In the genomic region with DNA sequence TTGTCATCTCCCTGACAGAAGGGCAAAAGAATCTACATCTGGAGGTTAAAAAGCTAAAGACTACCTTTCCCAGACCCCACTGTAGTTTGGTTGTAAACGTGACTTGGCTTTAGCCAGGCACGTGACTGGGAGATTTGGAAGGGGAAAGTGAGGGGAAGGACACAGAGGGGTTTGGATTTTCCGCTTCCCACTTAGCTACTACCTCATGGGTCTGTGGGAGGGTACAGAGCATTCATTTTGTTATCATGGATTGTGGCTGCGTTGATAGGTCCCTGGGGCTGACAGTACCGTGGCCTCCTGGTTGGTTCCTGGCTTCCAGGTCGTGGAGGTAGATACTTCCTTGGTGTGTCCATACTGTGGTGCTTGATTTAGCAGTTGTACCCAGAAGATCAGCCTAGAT, we compare ENCODE assay signal across 13 cellular contexts. TPM values are rescaled to one million over a fixed set of nuclear protein-coding genes. Genes with fewer than 3 reads are reported as not detected.
A peak's percentile ranks its signal among the peaks of the same experiment; 100 is the strongest.
DNase-seq lines count a peak whose midpoint lies in the region; ATAC-seq and TF ChIP-seq lines count a peak whose summit lies in the region.
"Had no signal": no experiment of that assay in that cellular context is flagged by ENCODE, and none has a peak within 500 bp of the region (broad histone marks: within the 10 kb centered on the region; RNA-seq: fewer than 3 reads in every experiment).

No MANE protein-coding gene starts in this region.

- no peaks in the 10 kb centered on the region for H3K9me3 Mint-ChIP-seq in CD4-positive, alpha-beta T cell
- no peaks in the 10 kb centered on the region for H3K9me3 Mint-ChIP-seq in activated T-helper 17 cell treated with anti-CD3 and anti-CD28 coated beads, Interleukin-2, amount 50 U/mL, for 72 hours
- no peaks in the 10 kb centered on the region for H3K9me3 Mint-ChIP-seq in mesothelial cell of epicardium
- H3K9me3 Mint-ChIP-seq in CD4-positive, alpha-beta memory T cell = no peaks in the 10 kb centered on the region
- H3K9me3 Mint-ChIP-seq: IgD-negative memory B cell had no signal

- H3K4me3 ChIP-seq in HUES64 (ENCODE audit: low read length) (0 out of 2 replicates have a peak overlapping the region, but pooled peaks have one; percentile 3), upper lobe of left lung (no peak overlapping the region)
- no peak overlapping the region for H3K4me3 ChIP-seq in CD4-positive, alpha-beta memory T cell (ENCODE audit: low read length in 2 of 2)
- H3K4me3 ChIP-seq: SK-N-MC, suprapubic skin had no signal

- TF ChIP-seq EP300 in upper lobe of left lung (IDR thresholded peaks at IDR 0.05) = no peak

- H3K27me3 ChIP-seq in CD4-positive, alpha-beta T cell (ENCODE audit: control insufficient read depth, insufficient read depth, low read length) = no peaks in the 10 kb centered on the region
- peaks cover 5% of the 10 kb centered on the region; the same call in 1 of the 2 replicates for H3K27me3 ChIP-seq in HUES64 (ENCODE audit: insufficient read depth, low read length)
- no peaks in the 10 kb centered on the region for H3K27me3 ChIP-seq in upper lobe of left lung
- no peaks in the 10 kb centered on the region for H3K27me3 ChIP-seq in CD4-positive, alpha-beta memory T cell (ENCODE audit: insufficient read depth, low read length)
- H3K27me3 ChIP-seq: suprapubic skin had no signal

- no peak overlapping the region for H3K27ac Mint-ChIP-seq in CD4-positive, alpha-beta T cell
- no peak overlapping the region for H3K27ac Mint-ChIP-seq in activated T-helper 17 cell treated with anti-CD3 and anti-CD28 coated beads, Interleukin-2, amount 50 U/mL, for 72 hours
- H3K27ac Mint-ChIP-seq in mesothelial cell of epicardium = peak overlapping the region; percentile 2
- H3K27ac Mint-ChIP-seq in CD4-positive, alpha-beta memory T cell = peak overlapping the region in 1 of 7 donors; percentile 68
- H3K27ac Mint-ChIP-seq: IgD-negative memory B cell had no signal

- no peak overlapping the region for H3K9ac ChIP-seq in HUES64 (ENCODE audit: low read depth, low read length)

- H3K4me1 ChIP-seq in HUES64 (ENCODE audit: insufficient read depth, low read length) = peaks cover 35% of the 10 kb centered on the region
- peaks cover 11 to 34% (median 18%) of the 10 kb centered on the region in 4 donors for H3K4me1 ChIP-seq in upper lobe of left lung
- peaks cover 39% of the 10 kb centered on the region for H3K4me1 ChIP-seq in CD4-positive, alpha-beta memory T cell (ENCODE audit: insufficient read depth, low read length)

- POLR2A ChIA-PET in CD4-positive, alpha-beta T cell (lab: Charles Lee) = no interaction called here
- POLR2A ChIA-PET in CD4-positive, alpha-beta memory T cell (lab: Charles Lee; ENCODE audit: partially characterized antibody) = interaction anchor here (4.3 kb wide), 1 partner anchor 74 kb away, joined by 54 read pairs; the partner anchor contains the start of gene PRKAB2

- intact Hi-C loops in CD4-positive, alpha-beta T cell (cut with DNase I, micrococcal nuclease) = no loop called here
- intact Hi-C loops in CD4-positive, alpha-beta memory T cell (cut with micrococcal nuclease) = no loop called here

- WGBS in HUES64 = 85% methylated on average over 6 of the region's 6 CpGs
- 91 to 94% methylated on average over 6 of the region's 6 CpGs for WGBS in upper lobe of left lung, 2 donors

- no peak overlapping the region for H3K27ac ChIP-seq in CD4-positive, alpha-beta T cell (ENCODE audit: low read depth, low read length)
- H3K27ac ChIP-seq in HUES64 (ENCODE audit: low read depth, low read length) (no peak overlapping the region), upper lobe of left lung (peak overlapping the region in 1 of 4 donors; percentile 2)
- H3K27ac ChIP-seq in CD4-positive, alpha-beta memory T cell (ENCODE audit: low read depth, low read length) = no peak overlapping the region
- H3K27ac ChIP-seq: SK-N-MC, suprapubic skin had no signal

- peak overlapping the region; percentile 15 for H3K4me3 Mint-ChIP-seq in CD4-positive, alpha-beta T cell
- peak overlapping the region; percentile 92 for H3K4me3 Mint-ChIP-seq in activated T-helper 17 cell treated with anti-CD3 and anti-CD28 coated beads, Interleukin-2, amount 50 U/mL, for 72 hours
- H3K4me3 Mint-ChIP-seq in mesothelial cell of epicardium = no peak overlapping the region
- peak overlapping the region in 2 of 8 donors; percentile 28 to 31 for H3K4me3 Mint-ChIP-seq in CD4-positive, alpha-beta memory T cell

- no peak for TF ChIP-seq CTCF in CD4-positive, alpha-beta T cell (IDR thresholded peaks at IDR 0.05)
- no peak for TF ChIP-seq CTCF in mesothelial cell of epicardium (IDR thresholded peaks at IDR 0.05; ENCODE audit: unreplicated experiment)
- no peak for TF ChIP-seq CTCF in upper lobe of left lung (IDR thresholded peaks at IDR 0.05)

- H3K36me3 ChIP-seq in HUES64 (ENCODE audit: insufficient read depth, low read length) (no peaks in the 10 kb centered on the region), upper lobe of left lung (no peaks in the 10 kb centered on the region)
- H3K36me3 ChIP-seq in CD4-positive, alpha-beta memory T cell (ENCODE audit: insufficient read depth, low read length) = no peaks in the 10 kb centered on the region
- H3K36me3 ChIP-seq: suprapubic skin had no signal

- DNase-seq in CD4-positive, alpha-beta T cell = no peak
- DNase-seq in mesothelial cell of epicardium (ENCODE audit: low spot score in 2 of 2, unreplicated experiment in 2 of 2) (no peak), NCI-H146 (lab: John Stamatoyannopoulos, UW) (no peak), upper lobe of left lung (no peak)
- DNase-seq in CD4-positive, alpha-beta memory T cell = no peak
- DNase-seq: NCI-H1092; stimulated activated CD4-positive, alpha-beta T cell treated with anti-CD3 and anti-CD28 coated beads, Interleukin-2, amount 100 ng/mL, for 24 hours had no signal

- H3K4me1 Mint-ChIP-seq in CD4-positive, alpha-beta T cell (ENCODE audit: low read depth) = peaks cover 66% of the 10 kb centered on the region
- peaks cover 30% of the 10 kb centered on the region for H3K4me1 Mint-ChIP-seq in activated T-helper 17 cell treated with anti-CD3 and anti-CD28 coated beads, Interleukin-2, amount 50 U/mL, for 72 hours
- peaks cover 48% of the 10 kb centered on the region for H3K4me1 Mint-ChIP-seq in mesothelial cell of epicardium
- peaks cover 40 to 66% (median 44%) of the 10 kb centered on the region in 4 donors for H3K4me1 Mint-ChIP-seq in CD4-positive, alpha-beta memory T cell

- peaks cover 4% of the 10 kb centered on the region for H3K36me3 Mint-ChIP-seq in CD4-positive, alpha-beta T cell (ENCODE audit: low read depth)
- peaks cover 15% of the 10 kb centered on the region for H3K36me3 Mint-ChIP-seq in activated T-helper 17 cell treated with anti-CD3 and anti-CD28 coated beads, Interleukin-2, amount 50 U/mL, for 72 hours (ENCODE audit: low read depth)
- no peaks in the 10 kb centered on the region for H3K36me3 Mint-ChIP-seq in mesothelial cell of epicardium
- peaks cover 0 to 4% of the 10 kb centered on the region in 2 donors for H3K36me3 Mint-ChIP-seq in CD4-positive, alpha-beta memory T cell

- CTCF ChIA-PET in CD4-positive, alpha-beta T cell (lab: Charles Lee) = no interaction called here
- CTCF ChIA-PET in CD4-positive, alpha-beta memory T cell (lab: Charles Lee; ENCODE audit: partially characterized antibody) = no interaction called here

- no peaks in the 10 kb centered on the region for H3K27me3 Mint-ChIP-seq in CD4-positive, alpha-beta T cell
- no peaks in the 10 kb centered on the region for H3K27me3 Mint-ChIP-seq in activated T-helper 17 cell treated with anti-CD3 and anti-CD28 coated beads, Interleukin-2, amount 50 U/mL, for 72 hours
- no peaks in the 10 kb centered on the region for H3K27me3 Mint-ChIP-seq in mesothelial cell of epicardium (ENCODE audit: low read depth)
- no peaks in the 10 kb centered on the region for H3K27me3 Mint-ChIP-seq in CD4-positive, alpha-beta memory T cell
- H3K27me3 Mint-ChIP-seq: IgD-negative memory B cell had no signal

- no peaks in the 10 kb centered on the region for H3K9me3 ChIP-seq in CD4-positive, alpha-beta T cell (ENCODE audit: control insufficient read depth, low read length)
- H3K9me3 ChIP-seq in HUES64 (ENCODE audit: insufficient read depth, low read depth, low read length) = no peaks in the 10 kb centered on the region
- no peaks in the 10 kb centered on the region for H3K9me3 ChIP-seq in upper lobe of left lung
- H3K9me3 ChIP-seq in CD4-positive, alpha-beta memory T cell (ENCODE audit: control insufficient read depth in 1 of 2, low read length in 2 of 2) = no peaks in the 10 kb centered on the region
- H3K9me3 ChIP-seq: suprapubic skin had no signal

- ATAC-seq in CD4-positive, alpha-beta T cell (ENCODE audit: poor library complexity) = no peak
- no peak for ATAC-seq in activated T-helper 17 cell treated with anti-CD3 and anti-CD28 coated beads, Interleukin-2, amount 50 U/mL, for 72 hours (replicated peaks)
- ATAC-seq in GM21360 (IDR thresholded peaks at IDR 0.05; ENCODE audit: unreplicated experiment) (no peak), upper lobe of left lung (ENCODE audit: low FRiP score in 2 of 2) (no peak)

- TF ChIP-seq POLR2A in upper lobe of left lung (IDR thresholded peaks at IDR 0.05) = no peak

RNA-seq across cellular contexts. Expression of gene CHD1L, which starts 2.6 kb away (rescaled TPM):
- total RNA-seq in CD4-positive, alpha-beta T cell = 10 to 100 TPM; 22.0 to 22.8 TPM
- 41.2 TPM for polyA plus RNA-seq in HUES64 (2013, experiment 1 of 2)
- polyA plus RNA-seq in HUES64 (2013, experiment 2 of 2) = 48.3 TPM
- 10 to 100 TPM; 56.6 to 76.1 TPM for total RNA-seq in activated T-helper 17 cell treated with anti-CD3 and anti-CD28 coated beads, Interleukin-2, amount 50 U/mL, for 72 hours
- 66.5 to 67.5 TPM (median 67.4 TPM) in 3 replicates for total RNA-seq in mesothelial cell of epicardium
- total RNA-seq in upper lobe of left lung = 10 to 100 TPM; 24.8 to 48.6 (median 34.6) TPM
- 10 to 100 TPM; 29.5 to 31.6 TPM for total RNA-seq in CD4-positive, alpha-beta memory T cell
- 10 to 100 TPM; 17.1 to 18.8 TPM for polyA plus RNA-seq in CD4-positive, alpha-beta memory T cell

RNA-seq across cellular contexts. Expression of gene FMO5, which starts 20.0 kb away (rescaled TPM):
- under 1 TPM; 0.41 to 0.67 TPM for total RNA-seq in CD4-positive, alpha-beta T cell
- 1.3 TPM for polyA plus RNA-seq in HUES64 (2013, experiment 1 of 2)
- polyA plus RNA-seq in HUES64 (2013, experiment 2 of 2) = 1.0 TPM
- total RNA-seq in activated T-helper 17 cell treated with anti-CD3 and anti-CD28 coated beads, Interleukin-2, amount 50 U/mL, for 72 hours = under 1 TPM; 0.61 to 0.97 TPM
- total RNA-seq in mesothelial cell of epicardium = 0.73 to 1.7 TPM (median 0.97 TPM) in 3 replicates
- total RNA-seq in upper lobe of left lung = 100 to 1,000 TPM in 4 of 6 donors, 10 to 100 TPM in 2; 37.4 to 258 (median 121) TPM
- 1 to 10 TPM; 1.0 to 1.5 TPM for total RNA-seq in CD4-positive, alpha-beta memory T cell
- polyA plus RNA-seq in CD4-positive, alpha-beta memory T cell = 1 to 10 TPM; 1.3 to 1.5 TPM

Comparison
In these comparisons a context has a peak if more than half of its experiments do, and no peak if none do; other contexts are left out.
1. RNA of gene FMO5, which starts 20.0 kb away (total RNA-seq): 37.4 to 258 TPM in upper lobe of left lung; 0.73 to 1.7 TPM in mesothelial cell of epicardium, 1.0 to 1.5 TPM in CD4-positive, alpha-beta memory T cell, 0.61 to 0.97 TPM in activated T-helper 17 cell treated with anti-CD3 and anti-CD28 coated beads, Interleukin-2, amount 50 U/mL, for 72 hours and 0.41 to 0.67 TPM in CD4-positive, alpha-beta T cell; every median in the first group is over 10 times any median in the second.